1 cellular context compared by ENCODE assay signal in the genomic region with DNA sequence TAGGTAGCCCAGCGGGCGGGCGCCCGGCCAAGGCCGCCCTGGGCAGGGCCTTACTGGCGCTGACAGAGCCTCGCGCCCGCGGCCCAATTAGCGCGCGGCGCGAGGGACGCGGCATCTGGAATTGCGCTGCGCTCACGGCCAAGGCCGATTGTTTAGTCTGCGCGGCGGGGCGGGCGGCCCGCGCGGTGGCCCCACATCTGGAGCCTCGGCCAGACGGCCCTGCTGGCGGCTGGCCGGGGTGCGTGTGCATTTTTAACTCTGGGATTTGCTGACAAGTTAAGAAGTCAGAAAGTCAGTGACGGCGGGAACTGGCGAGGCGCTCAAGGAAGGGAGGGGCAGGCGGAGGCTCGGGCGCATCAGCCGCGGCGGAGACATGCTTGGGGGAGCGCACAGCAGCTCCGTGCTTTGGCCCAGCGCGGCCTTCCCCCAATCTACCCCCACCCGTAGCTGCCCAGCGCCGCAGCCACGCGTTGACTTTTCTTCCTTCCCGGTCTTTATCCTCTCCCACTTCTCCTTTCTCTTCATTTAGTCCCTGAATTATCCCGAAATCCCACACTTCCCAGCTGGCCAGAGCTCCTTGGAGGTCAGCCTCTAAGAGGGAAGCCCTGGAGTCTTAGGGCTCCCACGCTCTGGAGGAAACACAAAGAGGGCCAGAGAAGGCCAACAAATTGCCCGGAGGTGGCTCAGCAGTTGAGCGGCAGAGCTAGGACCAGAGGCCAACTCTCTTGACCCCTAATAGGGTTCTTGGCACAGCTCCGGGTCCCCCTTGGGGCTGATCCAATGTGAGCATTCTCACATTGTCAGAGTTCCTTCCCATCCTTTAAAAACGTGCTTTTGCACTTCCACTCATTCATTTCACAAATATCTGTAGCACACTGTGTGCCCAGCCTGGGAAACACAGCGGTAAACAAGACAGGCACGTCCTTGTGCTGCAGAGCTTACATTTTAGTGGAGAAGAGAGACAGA.
TF ChIP-seq lines count a peak whose summit lies in the region.

No MANE protein-coding gene starts in this region.

TF ChIP-seq in GM12878, 131 proteins besides CTCF, POLR2A, EP300 and RAD21 (continued from another document):
- TF ChIP-seq ZNF687 (IDR thresholded peaks at IDR 0.05) (peak; percentile 90), STAT3 (IDR thresholded peaks at IDR 0.05; ENCODE audit: low read depth, low read length) (no peak), RBBP5 (conservative IDR thresholded peaks at IDR 0.05) (no peak), KLF5 (IDR thresholded peaks at IDR 0.05; ENCODE audit: partially characterized antibody) (peak; percentile 33), ZNF622 (IDR thresholded peaks at IDR 0.05) (no peak), ETV6 (conservative IDR thresholded peaks at IDR 0.05 in 1 of 2, IDR thresholded peaks at IDR 0.05 in 1 of 2; ENCODE audit: borderline replicate concordance in 1 of 2, low read depth in 1 of 2) (no peak; a peak in 1 of 4 replicates), KDM1A (IDR thresholded peaks at IDR 0.05; ENCODE audit: borderline replicate concordance) (no peak), NFIC (IDR thresholded peaks at IDR 0.05; ENCODE audit: low read depth, low read length) (no peak; the same call in 1 of the 2 replicates), CHD2 (IDR thresholded peaks at IDR 0.05; ENCODE audit: borderline replicate concordance, low read depth, low read length) (peak; percentile 54; the same call in 1 of the 2 replicates), EGR1 (IDR thresholded peaks at IDR 0.05; ENCODE audit: borderline replicate concordance in 1 of 2, low read depth in 2 of 2, low read length in 2 of 2) (peak in 1 of 2 experiments; percentile 52; a peak in 2 of 3 replicates), IKZF1 (conservative IDR thresholded peaks at IDR 0.05) (peak; percentile 82), NFYA (IDR thresholded peaks at IDR 0.05; ENCODE audit: borderline replicate concordance, low read depth, low read length) (no peak), GATAD2B (conservative IDR thresholded peaks at IDR 0.05; ENCODE audit: low read depth) (peak; percentile 73; the same call in 1 of the 2 replicates), POLR2AphosphoS5 (IDR thresholded peaks at IDR 0.05; ENCODE audit: low read length) (no peak), ZZZ3 (IDR thresholded peaks at IDR 0.05; ENCODE audit: control insufficient read depth, insufficient read length, low read depth) (no peak), HDAC2 (IDR thresholded peaks at IDR 0.05) (0 out of 2 replicates have a peak, but pooled peaks have one; percentile 81), BMI1 (IDR thresholded peaks at IDR 0.05; ENCODE audit: borderline replicate concordance) (no peak), IKZF2 (IDR thresholded peaks at IDR 0.05) (peak; percentile 82 to 83), MTA3 (IDR thresholded peaks at IDR 0.05; ENCODE audit: borderline replicate concordance, low read length) (no peak), BHLHE40 (IDR thresholded peaks at IDR 0.05; ENCODE audit: borderline replicate concordance in 1 of 2, low read depth in 2 of 2, low read length in 1 of 2) (peak in 1 of 2 experiments; percentile 45; a peak in 1 of 4 replicates), ZBTB33 (IDR thresholded peaks at IDR 0.05) (no peak), MAX (IDR thresholded peaks at IDR 0.05; ENCODE audit: low read depth, low read length) (peak; percentile 53; the same call in 1 of the 2 replicates), PAX5 (IDR thresholded peaks at IDR 0.05; ENCODE audit: borderline replicate concordance, low read depth, low read length) (peak; percentile 82; the same call in 1 of the 2 replicates), CBFB (IDR thresholded peaks at IDR 0.05; ENCODE audit: low read depth) (no peak), RELB (IDR thresholded peaks at IDR 0.05; ENCODE audit: low read depth) (peak; percentile 38; the same call in 1 of the 2 replicates), CHD4 (IDR thresholded peaks at IDR 0.05) (no peak), YBX1 (IDR thresholded peaks at IDR 0.05) (no peak), SKIL (IDR thresholded peaks at IDR 0.05; ENCODE audit: low read depth, poor library complexity, severe bottlenecking) (no peak)
- TF ChIP-seq, protein P1, sequence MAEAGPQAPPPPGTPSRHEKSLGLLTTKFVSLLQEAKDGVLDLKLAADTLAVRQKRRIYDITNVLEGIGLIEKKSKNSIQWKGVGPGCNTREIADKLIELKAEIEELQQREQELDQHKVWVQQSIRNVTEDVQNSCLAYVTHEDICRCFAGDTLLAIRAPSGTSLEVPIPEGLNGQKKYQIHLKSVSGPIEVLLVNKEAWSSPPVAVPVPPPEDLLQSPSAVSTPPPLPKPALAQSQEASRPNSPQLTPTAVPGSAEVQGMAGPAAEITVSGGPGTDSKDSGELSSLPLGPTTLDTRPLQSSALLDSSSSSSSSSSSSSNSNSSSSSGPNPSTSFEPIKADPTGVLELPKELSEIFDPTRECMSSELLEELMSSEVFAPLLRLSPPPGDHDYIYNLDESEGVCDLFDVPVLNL (IDR thresholded peaks at IDR 0.05; ENCODE audit: low read depth, low read length), result peak; percentile 52; the same call in 1 of the 2 replicates
- TF ChIP-seq, protein P2, sequence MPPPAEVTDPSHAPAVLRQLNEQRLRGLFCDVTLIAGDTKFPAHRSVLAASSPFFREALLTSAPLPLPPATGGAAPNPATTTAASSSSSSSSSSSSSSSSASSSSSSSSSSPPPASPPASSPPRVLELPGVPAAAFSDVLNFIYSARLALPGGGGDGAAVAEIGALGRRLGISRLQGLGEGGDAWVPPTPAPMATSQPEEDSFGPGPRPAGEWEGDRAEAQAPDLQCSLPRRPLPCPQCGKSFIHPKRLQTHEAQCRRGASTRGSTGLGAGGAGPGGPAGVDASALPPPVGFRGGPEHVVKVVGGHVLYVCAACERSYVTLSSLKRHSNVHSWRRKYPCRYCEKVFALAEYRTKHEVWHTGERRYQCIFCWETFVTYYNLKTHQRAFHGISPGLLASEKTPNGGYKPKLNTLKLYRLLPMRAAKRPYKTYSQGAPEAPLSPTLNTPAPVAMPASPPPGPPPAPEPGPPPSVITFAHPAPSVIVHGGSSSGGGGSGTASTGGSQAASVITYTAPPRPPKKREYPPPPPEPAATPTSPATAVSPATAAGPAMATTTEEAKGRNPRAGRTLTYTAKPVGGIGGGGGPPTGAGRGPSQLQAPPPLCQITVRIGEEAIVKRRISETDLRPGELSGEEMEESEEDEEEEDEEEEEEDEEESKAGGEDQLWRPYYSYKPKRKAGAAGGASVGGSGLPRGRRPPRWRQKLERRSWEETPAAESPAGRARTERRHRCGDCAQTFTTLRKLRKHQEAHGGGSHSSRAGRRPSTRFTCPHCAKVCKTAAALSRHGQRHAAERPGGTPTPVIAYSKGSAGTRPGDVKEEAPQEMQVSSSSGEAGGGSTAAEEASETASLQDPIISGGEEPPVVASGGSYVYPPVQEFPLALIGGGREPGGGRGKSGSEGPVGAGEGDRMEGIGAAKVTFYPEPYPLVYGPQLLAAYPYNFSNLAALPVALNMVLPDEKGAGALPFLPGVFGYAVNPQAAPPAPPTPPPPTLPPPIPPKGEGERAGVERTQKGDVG (CRISPR knock-in tag; IDR thresholded peaks at IDR 0.05), result no peak
- TF ChIP-seq, protein P3, sequence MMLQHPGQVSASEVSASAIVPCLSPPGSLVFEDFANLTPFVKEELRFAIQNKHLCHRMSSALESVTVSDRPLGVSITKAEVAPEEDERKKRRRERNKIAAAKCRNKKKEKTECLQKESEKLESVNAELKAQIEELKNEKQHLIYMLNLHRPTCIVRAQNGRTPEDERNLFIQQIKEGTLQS (IDR thresholded peaks at IDR 0.05; ENCODE audit: borderline replicate concordance, extremely low read depth, low read depth, low read length), result no peak
- TF ChIP-seq, protein P4, sequence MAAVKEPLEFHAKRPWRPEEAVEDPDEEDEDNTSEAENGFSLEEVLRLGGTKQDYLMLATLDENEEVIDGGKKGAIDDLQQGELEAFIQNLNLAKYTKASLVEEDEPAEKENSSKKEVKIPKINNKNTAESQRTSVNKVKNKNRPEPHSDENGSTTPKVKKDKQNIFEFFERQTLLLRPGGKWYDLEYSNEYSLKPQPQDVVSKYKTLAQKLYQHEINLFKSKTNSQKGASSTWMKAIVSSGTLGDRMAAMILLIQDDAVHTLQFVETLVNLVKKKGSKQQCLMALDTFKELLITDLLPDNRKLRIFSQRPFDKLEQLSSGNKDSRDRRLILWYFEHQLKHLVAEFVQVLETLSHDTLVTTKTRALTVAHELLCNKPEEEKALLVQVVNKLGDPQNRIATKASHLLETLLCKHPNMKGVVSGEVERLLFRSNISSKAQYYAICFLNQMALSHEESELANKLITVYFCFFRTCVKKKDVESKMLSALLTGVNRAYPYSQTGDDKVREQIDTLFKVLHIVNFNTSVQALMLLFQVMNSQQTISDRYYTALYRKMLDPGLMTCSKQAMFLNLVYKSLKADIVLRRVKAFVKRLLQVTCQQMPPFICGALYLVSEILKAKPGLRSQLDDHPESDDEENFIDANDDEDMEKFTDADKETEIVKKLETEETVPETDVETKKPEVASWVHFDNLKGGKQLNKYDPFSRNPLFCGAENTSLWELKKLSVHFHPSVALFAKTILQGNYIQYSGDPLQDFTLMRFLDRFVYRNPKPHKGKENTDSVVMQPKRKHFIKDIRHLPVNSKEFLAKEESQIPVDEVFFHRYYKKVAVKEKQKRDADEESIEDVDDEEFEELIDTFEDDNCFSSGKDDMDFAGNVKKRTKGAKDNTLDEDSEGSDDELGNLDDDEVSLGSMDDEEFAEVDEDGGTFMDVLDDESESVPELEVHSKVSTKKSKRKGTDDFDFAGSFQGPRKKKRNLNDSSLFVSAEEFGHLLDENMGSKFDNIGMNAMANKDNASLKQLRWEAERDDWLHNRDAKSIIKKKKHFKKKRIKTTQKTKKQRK (IDR thresholded peaks at IDR 0.05; ENCODE audit: low read depth, low read length), result no peak
